In genomic region chr21:41863439-41863740, GRCh38 we compare ENCODE assay signal across 16 cellular contexts. TPM values are rescaled to one million over a fixed set of nuclear protein-coding genes. Genes with fewer than 3 reads are reported as not detected.
DNase-seq lines count a peak whose midpoint lies in the region; ATAC-seq and TF ChIP-seq lines count a peak whose summit lies in the region.
"Had no signal": no experiment of that assay in that cellular context is flagged by ENCODE, and none has a peak within 500 bp of the region (broad histone marks: within the 10 kb centered on the region; RNA-seq: fewer than 3 reads in every experiment).

No MANE protein-coding gene starts in this region.

- no peak for DNase-seq in activated CD4-positive, alpha-beta T cell treated with anti-CD3 and anti-CD28 coated beads for 36 hours
- no peak for DNase-seq in activated CD4-positive, alpha-beta T cell treated with anti-CD3 and anti-CD28 coated beads for 48 hours
- DNase-seq in GM23248 (no peak), T-helper 17 cell (no peak), osteocyte (ENCODE audit: extremely low spot score, unreplicated experiment) (no peak), NCI-H1436 (lab: John Stamatoyannopoulos, UW) (no peak), SIG-M5 treated with dmso at 0.1 percent for 504 hours (lab: John Stamatoyannopoulos, UW; ENCODE audit: unreplicated experiment) (no peak), sciatic nerve (ENCODE audit: low spot score) (no peak)
- DNase-seq: 8988T; activated CD8-positive, alpha-beta memory T cell treated with anti-CD3 and anti-CD28 coated beads, Interleukin-2, amount 10 ng/mL, durations not matched to agents 7 days and 5 days; activated effector memory CD4-positive, alpha-beta T cell treated with Interleukin-2 at 50 U/mL for 16 hours; NCI-H748 treated with DMSO at 0.1 percent for 48 hours had no signal

- 96 to 100% methylated on average over 4 of the region's 4 CpGs for WGBS in GM23248 (ENCODE audit: low coverage in 1 of 2, low lambda C conversion rate in 2 of 2, missing lambda C conversion rate in 2 of 2), 2 experiments

- peaks cover 63% of the 10 kb centered on the region for H3K79me2 ChIP-seq in GM23248 (ENCODE audit: insufficient read depth)

- no peaks in the 10 kb centered on the region for H3K9me3 Mint-ChIP-seq in activated CD4-positive, alpha-beta T cell treated with anti-CD3 and anti-CD28 coated beads for 36 hours (ENCODE audit: low read depth)
- no peaks in the 10 kb centered on the region for H3K9me3 Mint-ChIP-seq in osteocyte (ENCODE audit: unreplicated experiment)
- H3K9me3 Mint-ChIP-seq: GM23338 had no signal

- H3K27me3 Mint-ChIP-seq in activated CD4-positive, alpha-beta T cell treated with anti-CD3 and anti-CD28 coated beads for 36 hours, result no peaks in the 10 kb centered on the region
- no peaks in the 10 kb centered on the region for H3K27me3 Mint-ChIP-seq in T-helper 17 cell
- H3K27me3 Mint-ChIP-seq in osteocyte (ENCODE audit: unreplicated experiment), result no peaks in the 10 kb centered on the region
- H3K27me3 Mint-ChIP-seq: activated CD8-positive, alpha-beta memory T cell treated with anti-CD3 and anti-CD28 coated beads, Interleukin-2, amount 10 ng/mL, durations not matched to agents 7 days and 5 days had no signal

- peak overlapping the region; percentile 0 for H3K27ac Mint-ChIP-seq in activated CD4-positive, alpha-beta T cell treated with anti-CD3 and anti-CD28 coated beads for 36 hours
- H3K27ac Mint-ChIP-seq in T-helper 17 cell (peak overlapping the region; percentile 43), osteocyte (ENCODE audit: unreplicated experiment) (peak overlapping the region; percentile 12)
- H3K27ac Mint-ChIP-seq: activated CD8-positive, alpha-beta memory T cell treated with anti-CD3 and anti-CD28 coated beads, Interleukin-2, amount 10 ng/mL, durations not matched to agents 7 days and 5 days; GM23338 had no signal

- TF ChIP-seq CTCF in osteocyte (IDR thresholded peaks at IDR 0.05), result no peak

- H4K20me1 ChIP-seq in GM23248 (ENCODE audit: insufficient read depth), result no peaks in the 10 kb centered on the region

- H3K36me3 ChIP-seq in GM23248 (ENCODE audit: low read depth), result no peaks in the 10 kb centered on the region

- no peak overlapping the region for H3K4me3 Mint-ChIP-seq in activated CD4-positive, alpha-beta T cell treated with anti-CD3 and anti-CD28 coated beads for 36 hours
- no peak overlapping the region for H3K4me3 Mint-ChIP-seq in T-helper 17 cell
- H3K4me3 Mint-ChIP-seq in osteocyte (ENCODE audit: unreplicated experiment), result no peak overlapping the region
- H3K4me3 Mint-ChIP-seq: activated CD8-positive, alpha-beta memory T cell treated with anti-CD3 and anti-CD28 coated beads, Interleukin-2, amount 10 ng/mL, durations not matched to agents 7 days and 5 days; GM23338 had no signal

- peaks cover 27% of the 10 kb centered on the region for H3K4me1 Mint-ChIP-seq in activated CD4-positive, alpha-beta T cell treated with anti-CD3 and anti-CD28 coated beads for 36 hours
- H3K4me1 Mint-ChIP-seq in T-helper 17 cell (peaks cover 25% of the 10 kb centered on the region), osteocyte (ENCODE audit: unreplicated experiment) (peaks cover 23% of the 10 kb centered on the region)

- ATAC-seq in activated CD4-positive, alpha-beta T cell treated with anti-CD3 and anti-CD28 coated beads for 36 hours, result no peak
- ATAC-seq in T-helper 17 cell (no peak), sciatic nerve (no peak)
- ATAC-seq: activated CD8-positive, alpha-beta memory T cell treated with anti-CD3 and anti-CD28 coated beads, Interleukin-2, amount 10 ng/mL, durations not matched to agents 7 days and 5 days; GM23338; Panc1 had no signal

- H3K9me3 ChIP-seq in GM23248 (ENCODE audit: low read depth) (no peaks in the 10 kb centered on the region), T-helper 17 cell (ENCODE audit: control insufficient read depth, low read length, poor library complexity, severe bottlenecking) (no peaks in the 10 kb centered on the region)
- H3K9me3 ChIP-seq: adrenal gland had no signal

- peaks cover 14% of the 10 kb centered on the region for H3K4me1 ChIP-seq in GM23248 (ENCODE audit: insufficient read depth)
- H3K4me1 ChIP-seq: adrenal gland had no signal

- H3K9me2 ChIP-seq in GM23248 (ENCODE audit: insufficient read depth), result no peaks in the 10 kb centered on the region

- peak overlapping the region; percentile 22; the same call in 1 of the 2 replicates for H3K27ac ChIP-seq in GM23248
- H3K27ac ChIP-seq: adrenal gland, SK-N-MC had no signal

- H3K36me3 Mint-ChIP-seq in activated CD4-positive, alpha-beta T cell treated with anti-CD3 and anti-CD28 coated beads for 36 hours (ENCODE audit: low read depth), result peaks cover 2% of the 10 kb centered on the region
- no peaks in the 10 kb centered on the region for H3K36me3 Mint-ChIP-seq in T-helper 17 cell (ENCODE audit: low read depth)
- peaks cover 1% of the 10 kb centered on the region for H3K36me3 Mint-ChIP-seq in osteocyte (ENCODE audit: unreplicated experiment)
- H3K36me3 Mint-ChIP-seq: activated CD8-positive, alpha-beta memory T cell treated with anti-CD3 and anti-CD28 coated beads, Interleukin-2, amount 10 ng/mL, durations not matched to agents 7 days and 5 days had no signal

- no peak overlapping the region for H3K4me3 ChIP-seq in GM23248
- H3K4me3 ChIP-seq: adrenal gland, GM23338, SK-N-MC had no signal

- H3K9ac ChIP-seq in GM23248, result no peak overlapping the region

- H2AFZ ChIP-seq in GM23248, result no peak overlapping the region
- H2AFZ ChIP-seq: GM23338 had no signal

- in situ Hi-C loops in GM23248 (cut with MboI), result no loop called here

- CTCF ChIA-PET in activated CD4-positive, alpha-beta T cell treated with anti-CD3 and anti-CD28 coated beads for 36 hours (lab: Charles Lee), result interaction anchor here (0.7 kb wide), 2 partner anchors 220 to 643 kb away, joined by 3 read pairs; no protein-coding TSS in a partner anchor

- intact Hi-C loops in activated CD4-positive, alpha-beta T cell treated with anti-CD3 and anti-CD28 coated beads for 36 hours (cut with DNase I, micrococcal nuclease), result no loop called here
- intact Hi-C loops in sciatic nerve (cut with DNase I), result no loop called here

- peaks cover 9% of the 10 kb centered on the region; the same call in 1 of the 2 replicates for H3F3A ChIP-seq in GM23248 (ENCODE audit: insufficient read depth)

- POLR2A ChIA-PET in activated CD4-positive, alpha-beta T cell treated with anti-CD3 and anti-CD28 coated beads for 36 hours (lab: Charles Lee), result no interaction called here

- no peaks in the 10 kb centered on the region for H3K27me3 ChIP-seq in GM23248 (replicated peaks; ENCODE audit: insufficient read depth)
- H3K27me3 ChIP-seq: adrenal gland had no signal

- no peak overlapping the region for H3K4me2 ChIP-seq in GM23248 (ENCODE audit: unreplicated experiment)
- H3K4me2 ChIP-seq: GM23338 had no signal

RNA-seq across cellular contexts. Expression of gene PRDM15, which starts 15.8 kb away (rescaled TPM):
- 10 to 100 TPM; 11.8 to 13.0 TPM for total RNA-seq in activated CD4-positive, alpha-beta T cell treated with anti-CD3 and anti-CD28 coated beads for 36 hours
- total RNA-seq in GM23248 (2014; rRNA removed; shearing (Covaris generic)), result 2.5 and 4.2 TPM in 2 replicates
- 1.7 and 2.3 TPM in 2 replicates for polyA plus RNA-seq in GM23248 (2016; fragmentation: Nextera tagmentation; extraction: Ambion mirVana)
- total RNA-seq in T-helper 17 cell (10 to 100 TPM; 11.0 to 13.4 TPM), osteocyte (6.6 and 11.4 TPM in 2 replicates), sciatic nerve (10.0 TPM)
